ENCODE assay signal across 11 cellular contexts in the genomic region with DNA sequence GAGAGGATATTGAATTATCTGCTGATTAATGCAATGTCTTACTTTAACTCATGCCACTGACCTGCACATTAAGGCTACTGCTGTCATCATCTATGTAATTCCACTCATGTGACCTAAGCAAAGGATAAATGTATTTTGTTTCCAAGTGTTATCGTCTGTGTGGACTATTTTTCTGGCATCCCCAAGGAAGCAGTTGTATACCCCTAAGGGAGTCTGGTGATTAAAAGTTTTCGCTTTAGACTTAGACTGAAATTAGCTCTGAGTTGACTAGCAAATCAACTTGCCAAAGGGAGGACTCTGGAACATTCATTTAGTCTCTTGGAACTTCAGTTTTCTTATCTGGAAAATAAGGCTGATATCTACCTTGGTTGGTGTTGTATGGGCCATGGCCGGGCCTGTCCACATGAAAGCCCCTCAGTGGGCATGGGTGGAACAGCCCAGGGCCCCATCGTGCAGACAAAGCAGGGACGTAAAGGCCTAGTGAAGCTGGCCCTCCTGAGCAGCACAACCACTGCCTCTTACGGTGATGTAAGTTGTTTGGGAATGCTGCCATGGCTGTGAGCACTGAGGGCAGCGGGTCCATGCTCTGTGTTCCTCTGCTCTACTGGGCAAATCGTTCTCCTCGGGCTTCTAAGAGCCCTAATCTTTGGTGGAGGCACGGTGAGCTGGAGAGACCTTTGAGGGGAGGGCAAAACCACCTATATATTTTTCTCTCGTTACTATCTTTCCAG.
"Had no signal": no experiment of that assay in that cellular context is flagged by ENCODE, and none has a peak within 500 bp of the region (broad histone marks: within the 10 kb centered on the region; RNA-seq: fewer than 3 reads in every experiment).

No MANE protein-coding gene starts in this region.

- FAIRE-seq: keratinocyte had no signal

- H3K4me1 ChIP-seq: lower lobe of right lung had no signal

- DNase-seq: activated T-cell treated with anti-CD3 and anti-CD28 coated beads, Interleukin-2, amount 50 U/mL, for 1 hour; foreskin melanocyte; head of caudate nucleus; lower lobe of right lung; naive thymus-derived CD4-positive, alpha-beta T cell; stimulated activated CD4-positive, alpha-beta T cell treated with anti-CD3 and anti-CD28 coated beads, Interleukin-4, amount 100 ng/mL, for 1 hour; stimulated activated CD8-positive, alpha-beta memory T cell treated with anti-CD3 and anti-CD28 coated beads, Interleukin-4, amount 100 ng/mL, for 48 hours; stimulated activated naive CD8-positive, alpha-beta T cell treated with anti-CD3 and anti-CD28 coated beads, Interleukin-15, amount 100 ng/mL, for 72 hours had no signal

- H3K36me3 ChIP-seq: lower lobe of right lung had no signal

- H3K9me3 ChIP-seq: lower lobe of right lung had no signal

- ATAC-seq: activated CD4-positive, CD25-positive, alpha-beta regulatory T cell treated with anti-CD3 and anti-CD28 coated beads, Interleukin-2, amount 50 U/mL, for 24 hours; esophagus mucosa; naive thymus-derived CD4-positive, alpha-beta T cell; stimulated activated naive CD8-positive, alpha-beta T cell treated with anti-CD3 and anti-CD28 coated beads, Interleukin-15, amount 100 ng/mL, for 72 hours had no signal

- H3K4me3 ChIP-seq: lower lobe of right lung had no signal

- H3K27ac ChIP-seq: lower lobe of right lung had no signal
